ENCODE assay signal across 21 cellular contexts in the genomic region with DNA sequence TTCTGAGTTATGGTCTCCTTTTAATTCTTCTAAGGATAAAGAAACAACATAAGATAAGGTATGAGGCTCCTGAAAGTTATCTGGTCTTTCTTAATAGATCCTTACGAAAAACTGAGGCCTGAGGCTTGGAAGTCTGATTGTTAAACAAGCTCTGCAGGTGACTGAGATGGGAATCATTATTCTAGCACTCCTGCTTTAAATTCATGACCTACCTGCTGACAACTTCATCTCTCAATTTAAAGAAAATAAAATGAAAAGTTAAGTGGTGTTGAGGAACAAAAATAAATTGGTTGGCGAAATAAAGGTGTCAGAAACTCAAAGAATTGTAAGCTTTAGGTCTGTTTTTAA.
"Had no signal": no experiment of that assay in that cellular context is flagged by ENCODE, and none has a peak within 500 bp of the region (broad histone marks: within the 10 kb centered on the region; RNA-seq: fewer than 3 reads in every experiment).

No MANE protein-coding gene starts in this region.

- H3K9me3 ChIP-seq: right lobe of liver, suprapubic skin, transverse colon, upper lobe of right lung, uterus had no signal

- H3K4me1 ChIP-seq: parathyroid adenoma, right lobe of liver, suprapubic skin, upper lobe of right lung, uterus had no signal

- ATAC-seq: effector memory CD8-positive, alpha-beta T cell; left lobe of liver; natural killer cell; right lobe of liver; stimulated activated naive CD8-positive, alpha-beta T cell treated with anti-CD3 and anti-CD28 coated beads, Interleukin-15, amount 100 ng/mL, for 72 hours; upper lobe of right lung had no signal

- H3K27me3 Mint-ChIP-seq: effector memory CD8-positive, alpha-beta T cell; progenitor cell of endocrine pancreas; stimulated activated naive CD8-positive, alpha-beta T cell treated with anti-CD3 and anti-CD28 coated beads, Interleukin-15, amount 100 ng/mL, for 72 hours had no signal

- H3K9me3 Mint-ChIP-seq: effector memory CD8-positive, alpha-beta T cell; memory B cell; natural killer cell; stimulated activated naive CD8-positive, alpha-beta T cell treated with anti-CD3 and anti-CD28 coated beads, Interleukin-15, amount 100 ng/mL, for 72 hours had no signal

- H3K4me3 Mint-ChIP-seq: effector memory CD8-positive, alpha-beta T cell; memory B cell; natural killer cell; stimulated activated naive CD8-positive, alpha-beta T cell treated with anti-CD3 and anti-CD28 coated beads, Interleukin-15, amount 100 ng/mL, for 72 hours had no signal

- H3K27ac ChIP-seq: parathyroid adenoma, right lobe of liver, suprapubic skin, transverse colon, upper lobe of right lung, uterus had no signal

- H3K27ac Mint-ChIP-seq: effector memory CD8-positive, alpha-beta T cell; memory B cell; natural killer cell; progenitor cell of endocrine pancreas; stimulated activated naive CD8-positive, alpha-beta T cell treated with anti-CD3 and anti-CD28 coated beads, Interleukin-15, amount 100 ng/mL, for 72 hours had no signal

- H3K36me3 Mint-ChIP-seq: memory B cell, natural killer cell had no signal

- H3K4me3 ChIP-seq: lung, right lobe of liver, suprapubic skin, transverse colon, upper lobe of right lung, uterus had no signal

- H3K27me3 ChIP-seq: right lobe of liver, suprapubic skin, transverse colon, upper lobe of right lung, uterus had no signal

- H3K36me3 ChIP-seq: right lobe of liver, suprapubic skin, transverse colon, upper lobe of right lung, uterus had no signal

- H3K4me1 Mint-ChIP-seq: memory B cell; natural killer cell; stimulated activated naive CD8-positive, alpha-beta T cell treated with anti-CD3 and anti-CD28 coated beads, Interleukin-15, amount 100 ng/mL, for 72 hours had no signal

- H3K9ac ChIP-seq: parathyroid adenoma had no signal

- DNase-seq: cortex of kidney; effector memory CD8-positive, alpha-beta T cell; hypothalamus; kidney; natural killer cell; right lobe of liver; small intestine; stimulated activated CD4-positive, alpha-beta T cell treated with anti-CD3 and anti-CD28 coated beads, Interleukin-15, amount 100 ng/mL, for 24 hours; stimulated activated CD4-positive, alpha-beta T cell treated with anti-CD3 and anti-CD28 coated beads, Interleukin-2, amount 100 ng/mL, for 48 hours; stimulated activated CD8-positive, alpha-beta memory T cell treated with anti-CD3 and anti-CD28 coated beads, Interleukin-4, amount 100 ng/mL, for 48 hours; stimulated activated naive CD4-positive, alpha-beta T cell; stimulated activated naive CD8-positive, alpha-beta T cell treated with anti-CD3 and anti-CD28 coated beads, Interleukin-15, amount 100 ng/mL, for 72 hours; transverse colon; upper lobe of right lung; uterus had no signal
